ENCODE assay signal across 9 cellular contexts in the genomic region with DNA sequence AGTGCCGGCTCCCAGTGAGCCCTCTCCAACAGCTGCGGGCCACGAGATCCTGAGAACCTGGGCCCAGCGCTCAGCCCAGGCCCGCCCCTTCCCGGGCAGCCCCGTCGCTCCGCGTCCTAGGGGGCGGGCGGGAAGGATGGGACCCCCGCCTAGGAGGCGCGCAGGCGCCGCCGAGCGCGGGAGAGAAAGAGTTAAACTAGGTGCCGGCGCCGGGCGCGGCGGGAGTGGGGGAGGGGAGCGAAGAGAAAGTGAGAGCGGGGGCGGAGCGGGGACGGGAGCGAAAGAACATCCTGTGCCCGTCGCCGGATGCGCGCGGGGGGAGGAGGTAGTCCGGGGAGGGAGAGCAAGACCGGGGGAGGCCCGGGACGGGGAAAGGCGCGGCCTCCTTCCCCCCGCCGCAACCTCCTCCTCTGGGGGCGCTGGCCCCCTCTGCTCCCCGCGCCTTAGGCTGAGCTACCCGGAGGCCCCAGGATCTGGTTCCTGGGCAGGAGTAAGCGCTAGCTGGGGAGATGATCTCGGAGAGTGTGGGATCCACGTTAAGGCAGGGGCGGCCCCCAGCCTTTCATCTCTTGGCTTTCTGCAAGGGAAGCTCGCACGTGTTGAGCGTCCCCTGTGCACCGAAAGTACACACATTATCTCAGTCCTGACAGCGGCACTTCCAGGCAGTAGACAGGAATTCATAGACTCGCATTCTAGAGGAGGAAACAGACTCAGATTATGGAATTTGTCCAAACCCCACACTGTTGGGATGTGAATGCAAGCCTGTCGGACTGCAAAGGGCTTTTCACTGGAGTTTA. TPM values are rescaled to one million over a fixed set of nuclear protein-coding genes. Genes with fewer than 3 reads are reported as not detected.
A peak's percentile ranks its signal among the peaks of the same experiment; 100 is the strongest.
DNase-seq lines count a peak whose midpoint lies in the region; ATAC-seq and TF ChIP-seq lines count a peak whose summit lies in the region.
"Had no signal": no experiment of that assay in that cellular context is flagged by ENCODE, and none has a peak within 500 bp of the region (broad histone marks: within the 10 kb centered on the region; RNA-seq: fewer than 3 reads in every experiment).

No MANE protein-coding gene starts in this region.

- H3K4me3 ChIP-seq in AG10803 (ENCODE audit: low read length): peak overlapping the region; percentile 64
- H3K4me3 ChIP-seq in duodenal mucosa (ENCODE audit: low read depth in 1 of 2, low read length in 2 of 2): peak overlapping the region; percentile 74 to 77
- H3K4me3 ChIP-seq in lower lobe of right lung: peak overlapping the region; percentile 73

- H3K27me3 ChIP-seq in duodenal mucosa (ENCODE audit: control insufficient read depth in 1 of 2, insufficient read depth in 2 of 2, low read length in 2 of 2) (no peaks in the 10 kb centered on the region), lower lobe of right lung (ENCODE audit: low read depth) (no peaks in the 10 kb centered on the region)

- H3K4me1 ChIP-seq in duodenal mucosa (ENCODE audit: control insufficient read depth in 1 of 2, insufficient read depth in 2 of 2, low read length in 2 of 2) (peaks cover 41 to 56% of the 10 kb centered on the region in 2 donors), lower lobe of right lung (peaks cover 72% of the 10 kb centered on the region)

- intact Hi-C loops in lower lobe of right lung (cut with DNase I): no loop called here

- ATAC-seq in GM18873 (IDR thresholded peaks at IDR 0.05; ENCODE audit: low FRiP score, unreplicated experiment) (peak; percentile 35), HG03135 (IDR thresholded peaks at IDR 0.05; ENCODE audit: unreplicated experiment) (peak; percentile 48), lower lobe of right lung (peak; percentile 79 to 87)

- peak overlapping the region; percentile 46 to 58 for H3K9ac ChIP-seq in duodenal mucosa (ENCODE audit: low read depth in 1 of 2, low read length in 2 of 2)

- no peaks in the 10 kb centered on the region for H3K9me3 Mint-ChIP-seq in activated CD4-positive, alpha-beta memory T cell treated with anti-CD3 and anti-CD28 coated beads, Interleukin-2, amount 10 ng/mL, durations not matched to agents 7 days and 5 days

- CTCF ChIA-PET in activated CD4-positive, alpha-beta memory T cell treated with anti-CD3 and anti-CD28 coated beads, Interleukin-2, amount 10 ng/mL, durations not matched to agents 7 days and 5 days (lab: Charles Lee): interaction anchor here (0.6 to 2.8 kb wide), 5 partner anchors 51 to 210 kb away, joined by 3 to 20 read pairs (median 3); no protein-coding TSS in a partner anchor

- H3K27ac ChIP-seq in duodenal mucosa (ENCODE audit: low read depth, low read length) (peak overlapping the region; percentile 92), lower lobe of right lung (peak overlapping the region; percentile 98)

- H3K27me3 Mint-ChIP-seq in activated CD4-positive, alpha-beta memory T cell treated with anti-CD3 and anti-CD28 coated beads, Interleukin-2, amount 10 ng/mL, durations not matched to agents 7 days and 5 days: no peaks in the 10 kb centered on the region

- H3K4me3 Mint-ChIP-seq in activated CD4-positive, alpha-beta memory T cell treated with anti-CD3 and anti-CD28 coated beads, Interleukin-2, amount 10 ng/mL, durations not matched to agents 7 days and 5 days: peak overlapping the region; percentile 83

- no peaks in the 10 kb centered on the region for H3K36me3 Mint-ChIP-seq in activated CD4-positive, alpha-beta memory T cell treated with anti-CD3 and anti-CD28 coated beads, Interleukin-2, amount 10 ng/mL, durations not matched to agents 7 days and 5 days (ENCODE audit: low read depth)

- no peaks in the 10 kb centered on the region for H3K36me3 ChIP-seq in duodenal mucosa (ENCODE audit: control insufficient read depth in 1 of 2, insufficient read depth in 2 of 2, low read length in 2 of 2)
- H3K36me3 ChIP-seq in lower lobe of right lung: no peaks in the 10 kb centered on the region

- H3K9me3 ChIP-seq in duodenal mucosa (ENCODE audit: control insufficient read depth in 1 of 2, low read length in 2 of 2) (no peaks in the 10 kb centered on the region), lower lobe of right lung (no peaks in the 10 kb centered on the region)

- DNase-seq in AG10803 (ENCODE audit: low read depth): peak; percentile 81
- DNase-seq in NCI-H69 (lab: John Stamatoyannopoulos, UW): peak; percentile 90
- DNase-seq in activated CD4-positive, alpha-beta memory T cell treated with anti-CD3 and anti-CD28 coated beads, Interleukin-2, amount 10 ng/mL, durations not matched to agents 7 days and 5 days: peak; percentile 95
- peak; percentile 99 for DNase-seq in lower lobe of right lung
- peak; percentile 94 to 95 for DNase-seq in stimulated activated CD4-positive, alpha-beta T cell treated with anti-CD3 and anti-CD28 coated beads, Interleukin-4, amount 100 ng/mL, for 48 hours (ENCODE audit: low read depth in 2 of 2)

- H3K27ac Mint-ChIP-seq in activated CD4-positive, alpha-beta memory T cell treated with anti-CD3 and anti-CD28 coated beads, Interleukin-2, amount 10 ng/mL, durations not matched to agents 7 days and 5 days: peak overlapping the region; percentile 94

- POLR2A ChIA-PET in activated CD4-positive, alpha-beta memory T cell treated with anti-CD3 and anti-CD28 coated beads, Interleukin-2, amount 10 ng/mL, durations not matched to agents 7 days and 5 days (lab: Charles Lee): interaction anchor here (0.6 to 3.6 kb wide), 18 partner anchors 10 to 1993 kb away, joined by 3 to 36 read pairs (median 4); partner anchors contain the start of genes DEF6, FKBP5 and PPARD

- TF ChIP-seq CTCF in AG10803 (conservative IDR thresholded peaks at IDR 0.05; ENCODE audit: low read length) (no peak), lower lobe of right lung (IDR thresholded peaks at IDR 0.05) (peak; percentile 30)

- peaks cover 72% of the 10 kb centered on the region for H3K4me1 Mint-ChIP-seq in activated CD4-positive, alpha-beta memory T cell treated with anti-CD3 and anti-CD28 coated beads, Interleukin-2, amount 10 ng/mL, durations not matched to agents 7 days and 5 days

RNA-seq across cellular contexts. Expression of gene ARMC12, which starts 4.9 kb away (rescaled TPM):
- total RNA-seq in activated CD4-positive, alpha-beta memory T cell treated with anti-CD3 and anti-CD28 coated beads, Interleukin-2, amount 10 ng/mL, durations not matched to agents 7 days and 5 days: 1 to 10 TPM in 1 of 2 experiments, under 1 TPM in 1; 0.40 to 1.3 TPM
- not detected for total RNA-seq in lower lobe of right lung

RNA-seq across cellular contexts. Expression of gene FKBP5, which starts 43.2 kb away (rescaled TPM):
- 10 to 100 TPM; 51.1 to 51.5 TPM for total RNA-seq in activated CD4-positive, alpha-beta memory T cell treated with anti-CD3 and anti-CD28 coated beads, Interleukin-2, amount 10 ng/mL, durations not matched to agents 7 days and 5 days
- total RNA-seq in lower lobe of right lung: 128 TPM

RNA-seq across cellular contexts. Expression of gene CLPSL2, which starts 44.5 kb away (rescaled TPM):
- not detected for total RNA-seq in activated CD4-positive, alpha-beta memory T cell treated with anti-CD3 and anti-CD28 coated beads, Interleukin-2, amount 10 ng/mL, durations not matched to agents 7 days and 5 days
- not detected for total RNA-seq in lower lobe of right lung
- total RNA-seq: activated CD8-positive, alpha-beta memory T cell treated with anti-CD3 and anti-CD28 coated beads for 36 hours had no signal

RNA-seq across cellular contexts. Expression of gene CLPSL1, which starts 48.9 kb away (rescaled TPM):
- total RNA-seq in activated CD4-positive, alpha-beta memory T cell treated with anti-CD3 and anti-CD28 coated beads, Interleukin-2, amount 10 ng/mL, durations not matched to agents 7 days and 5 days: not detected
- total RNA-seq in lower lobe of right lung: not detected
- total RNA-seq: activated CD8-positive, alpha-beta memory T cell treated with anti-CD3 and anti-CD28 coated beads for 36 hours had no signal

Comparison
In these comparisons a context has a peak if more than half of its experiments do, and no peak if none do; other contexts are left out.
1. Peak in every context shown above with its lines: DNase-seq, ATAC-seq, H3K4me3 ChIP-seq and H3K27ac ChIP-seq.